Comparison of ENCODE assay signal across 1 cellular context in the genomic region with DNA sequence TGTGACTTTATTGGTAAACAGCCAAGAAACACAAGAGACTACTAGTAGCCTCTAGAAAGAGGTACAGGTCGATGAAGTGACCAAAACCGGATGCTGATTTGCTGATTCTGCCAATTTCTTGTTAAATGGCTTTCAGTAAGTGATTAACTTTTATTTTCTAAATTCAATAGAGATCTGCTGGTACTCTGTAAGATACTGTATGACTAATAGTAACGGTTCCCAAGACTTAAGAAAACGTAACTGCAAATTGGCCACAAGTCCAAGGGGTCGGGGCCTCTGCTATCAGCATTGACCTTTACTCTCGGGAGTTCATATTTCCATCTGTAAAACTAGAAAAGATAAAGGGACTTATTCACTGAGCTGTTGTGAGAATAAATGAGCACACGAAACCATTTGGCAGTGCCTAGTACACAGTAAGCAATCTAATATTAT.
TF ChIP-seq lines count a peak whose summit lies in the region.

No MANE protein-coding gene starts in this region.

TF ChIP-seq in K562, 482 proteins besides CTCF, POLR2A, EP300 and RAD21 (continued from another document and continues in another):
- TF ChIP-seq, protein P1, sequence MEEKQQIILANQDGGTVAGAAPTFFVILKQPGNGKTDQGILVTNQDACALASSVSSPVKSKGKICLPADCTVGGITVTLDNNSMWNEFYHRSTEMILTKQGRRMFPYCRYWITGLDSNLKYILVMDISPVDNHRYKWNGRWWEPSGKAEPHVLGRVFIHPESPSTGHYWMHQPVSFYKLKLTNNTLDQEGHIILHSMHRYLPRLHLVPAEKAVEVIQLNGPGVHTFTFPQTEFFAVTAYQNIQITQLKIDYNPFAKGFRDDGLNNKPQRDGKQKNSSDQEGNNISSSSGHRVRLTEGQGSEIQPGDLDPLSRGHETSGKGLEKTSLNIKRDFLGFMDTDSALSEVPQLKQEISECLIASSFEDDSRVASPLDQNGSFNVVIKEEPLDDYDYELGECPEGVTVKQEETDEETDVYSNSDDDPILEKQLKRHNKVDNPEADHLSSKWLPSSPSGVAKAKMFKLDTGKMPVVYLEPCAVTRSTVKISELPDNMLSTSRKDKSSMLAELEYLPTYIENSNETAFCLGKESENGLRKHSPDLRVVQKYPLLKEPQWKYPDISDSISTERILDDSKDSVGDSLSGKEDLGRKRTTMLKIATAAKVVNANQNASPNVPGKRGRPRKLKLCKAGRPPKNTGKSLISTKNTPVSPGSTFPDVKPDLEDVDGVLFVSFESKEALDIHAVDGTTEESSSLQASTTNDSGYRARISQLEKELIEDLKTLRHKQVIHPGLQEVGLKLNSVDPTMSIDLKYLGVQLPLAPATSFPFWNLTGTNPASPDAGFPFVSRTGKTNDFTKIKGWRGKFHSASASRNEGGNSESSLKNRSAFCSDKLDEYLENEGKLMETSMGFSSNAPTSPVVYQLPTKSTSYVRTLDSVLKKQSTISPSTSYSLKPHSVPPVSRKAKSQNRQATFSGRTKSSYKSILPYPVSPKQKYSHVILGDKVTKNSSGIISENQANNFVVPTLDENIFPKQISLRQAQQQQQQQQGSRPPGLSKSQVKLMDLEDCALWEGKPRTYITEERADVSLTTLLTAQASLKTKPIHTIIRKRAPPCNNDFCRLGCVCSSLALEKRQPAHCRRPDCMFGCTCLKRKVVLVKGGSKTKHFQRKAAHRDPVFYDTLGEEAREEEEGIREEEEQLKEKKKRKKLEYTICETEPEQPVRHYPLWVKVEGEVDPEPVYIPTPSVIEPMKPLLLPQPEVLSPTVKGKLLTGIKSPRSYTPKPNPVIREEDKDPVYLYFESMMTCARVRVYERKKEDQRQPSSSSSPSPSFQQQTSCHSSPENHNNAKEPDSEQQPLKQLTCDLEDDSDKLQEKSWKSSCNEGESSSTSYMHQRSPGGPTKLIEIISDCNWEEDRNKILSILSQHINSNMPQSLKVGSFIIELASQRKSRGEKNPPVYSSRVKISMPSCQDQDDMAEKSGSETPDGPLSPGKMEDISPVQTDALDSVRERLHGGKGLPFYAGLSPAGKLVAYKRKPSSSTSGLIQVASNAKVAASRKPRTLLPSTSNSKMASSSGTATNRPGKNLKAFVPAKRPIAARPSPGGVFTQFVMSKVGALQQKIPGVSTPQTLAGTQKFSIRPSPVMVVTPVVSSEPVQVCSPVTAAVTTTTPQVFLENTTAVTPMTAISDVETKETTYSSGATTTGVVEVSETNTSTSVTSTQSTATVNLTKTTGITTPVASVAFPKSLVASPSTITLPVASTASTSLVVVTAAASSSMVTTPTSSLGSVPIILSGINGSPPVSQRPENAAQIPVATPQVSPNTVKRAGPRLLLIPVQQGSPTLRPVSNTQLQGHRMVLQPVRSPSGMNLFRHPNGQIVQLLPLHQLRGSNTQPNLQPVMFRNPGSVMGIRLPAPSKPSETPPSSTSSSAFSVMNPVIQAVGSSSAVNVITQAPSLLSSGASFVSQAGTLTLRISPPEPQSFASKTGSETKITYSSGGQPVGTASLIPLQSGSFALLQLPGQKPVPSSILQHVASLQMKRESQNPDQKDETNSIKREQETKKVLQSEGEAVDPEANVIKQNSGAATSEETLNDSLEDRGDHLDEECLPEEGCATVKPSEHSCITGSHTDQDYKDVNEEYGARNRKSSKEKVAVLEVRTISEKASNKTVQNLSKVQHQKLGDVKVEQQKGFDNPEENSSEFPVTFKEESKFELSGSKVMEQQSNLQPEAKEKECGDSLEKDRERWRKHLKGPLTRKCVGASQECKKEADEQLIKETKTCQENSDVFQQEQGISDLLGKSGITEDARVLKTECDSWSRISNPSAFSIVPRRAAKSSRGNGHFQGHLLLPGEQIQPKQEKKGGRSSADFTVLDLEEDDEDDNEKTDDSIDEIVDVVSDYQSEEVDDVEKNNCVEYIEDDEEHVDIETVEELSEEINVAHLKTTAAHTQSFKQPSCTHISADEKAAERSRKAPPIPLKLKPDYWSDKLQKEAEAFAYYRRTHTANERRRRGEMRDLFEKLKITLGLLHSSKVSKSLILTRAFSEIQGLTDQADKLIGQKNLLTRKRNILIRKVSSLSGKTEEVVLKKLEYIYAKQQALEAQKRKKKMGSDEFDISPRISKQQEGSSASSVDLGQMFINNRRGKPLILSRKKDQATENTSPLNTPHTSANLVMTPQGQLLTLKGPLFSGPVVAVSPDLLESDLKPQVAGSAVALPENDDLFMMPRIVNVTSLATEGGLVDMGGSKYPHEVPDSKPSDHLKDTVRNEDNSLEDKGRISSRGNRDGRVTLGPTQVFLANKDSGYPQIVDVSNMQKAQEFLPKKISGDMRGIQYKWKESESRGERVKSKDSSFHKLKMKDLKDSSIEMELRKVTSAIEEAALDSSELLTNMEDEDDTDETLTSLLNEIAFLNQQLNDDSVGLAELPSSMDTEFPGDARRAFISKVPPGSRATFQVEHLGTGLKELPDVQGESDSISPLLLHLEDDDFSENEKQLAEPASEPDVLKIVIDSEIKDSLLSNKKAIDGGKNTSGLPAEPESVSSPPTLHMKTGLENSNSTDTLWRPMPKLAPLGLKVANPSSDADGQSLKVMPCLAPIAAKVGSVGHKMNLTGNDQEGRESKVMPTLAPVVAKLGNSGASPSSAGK (IDR thresholded peaks at IDR 0.05) = no peak
- TF ChIP-seq MED1 (CRISPR knock-in tag; IDR thresholded peaks at IDR 0.05; ENCODE audit: borderline replicate concordance) (no peak), ZNF699 (CRISPR knock-in tag; IDR thresholded peaks at IDR 0.05; ENCODE audit: insufficient replicate concordance) (no peak), ZNF57 (CRISPR knock-in tag; IDR thresholded peaks at IDR 0.05) (no peak), SIN3A (IDR thresholded peaks at IDR 0.05; ENCODE audit: borderline replicate concordance in 2 of 2, control insufficient read depth in 1 of 2, low read depth in 2 of 2, low read length in 2 of 2) (no peak), BCOR (IDR thresholded peaks at IDR 0.05) (no peak), SNIP1 (IDR thresholded peaks at IDR 0.05; ENCODE audit: low read depth) (no peak), CSDE1 (IDR thresholded peaks at IDR 0.05) (no peak), PTBP1 (IDR thresholded peaks at IDR 0.05; ENCODE audit: low read depth, low read length) (no peak), IRF9 (tag; IDR thresholded peaks at IDR 0.05) (0 out of 2 replicates have a peak, but pooled peaks have one; percentile 30), EZH2 (IDR thresholded peaks at IDR 0.05; ENCODE audit: borderline replicate concordance, low read depth, low read length) (no peak), ZNF175 (CRISPR knock-in tag; IDR thresholded peaks at IDR 0.05; ENCODE audit: low read depth) (no peak), NR2C2 (CRISPR knock-in tag; IDR thresholded peaks at IDR 0.05) (no peak), NR2C2 (tag; IDR thresholded peaks at IDR 0.05) (peak; percentile 87), NR3C1 (CRISPR knock-in tag; IDR thresholded peaks at IDR 0.05) (no peak), ILF3 (IDR thresholded peaks at IDR 0.05; ENCODE audit: borderline replicate concordance) (no peak), BRD9 (IDR thresholded peaks at IDR 0.05; ENCODE audit: low read depth, partially characterized antibody) (no peak), ZNF318 (IDR thresholded peaks at IDR 0.05; ENCODE audit: borderline replicate concordance in 1 of 2, low read depth in 1 of 2) (no peak), HDAC8 (tag; IDR thresholded peaks at IDR 0.05) (no peak), ZNF316 (IDR thresholded peaks at IDR 0.05) (peak; percentile 93), PML (IDR thresholded peaks at IDR 0.05; ENCODE audit: low read length) (no peak), FUS (optimal IDR thresholded peaks at IDR 0.05; ENCODE audit: low read depth, low read length) (no peak), ZNF395 (CRISPR knock-in tag; IDR thresholded peaks at IDR 0.05) (peak; percentile 59; the same call in 1 of the 2 replicates), ZZZ3 (IDR thresholded peaks at IDR 0.05) (no peak), ADNP (tag; IDR thresholded peaks at IDR 0.05) (no peak), KDM5B (IDR thresholded peaks at IDR 0.05; ENCODE audit: insufficient replicate concordance, low read depth, low read length) (no peak)
- TF ChIP-seq, protein P2, sequence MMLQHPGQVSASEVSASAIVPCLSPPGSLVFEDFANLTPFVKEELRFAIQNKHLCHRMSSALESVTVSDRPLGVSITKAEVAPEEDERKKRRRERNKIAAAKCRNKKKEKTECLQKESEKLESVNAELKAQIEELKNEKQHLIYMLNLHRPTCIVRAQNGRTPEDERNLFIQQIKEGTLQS (IDR thresholded peaks at IDR 0.05) = peak; percentile 55
- TF ChIP-seq, protein P2 (CRISPR knock-in tag; conservative IDR thresholded peaks at IDR 0.05) = no peak
- TF ChIP-seq, protein P3, sequence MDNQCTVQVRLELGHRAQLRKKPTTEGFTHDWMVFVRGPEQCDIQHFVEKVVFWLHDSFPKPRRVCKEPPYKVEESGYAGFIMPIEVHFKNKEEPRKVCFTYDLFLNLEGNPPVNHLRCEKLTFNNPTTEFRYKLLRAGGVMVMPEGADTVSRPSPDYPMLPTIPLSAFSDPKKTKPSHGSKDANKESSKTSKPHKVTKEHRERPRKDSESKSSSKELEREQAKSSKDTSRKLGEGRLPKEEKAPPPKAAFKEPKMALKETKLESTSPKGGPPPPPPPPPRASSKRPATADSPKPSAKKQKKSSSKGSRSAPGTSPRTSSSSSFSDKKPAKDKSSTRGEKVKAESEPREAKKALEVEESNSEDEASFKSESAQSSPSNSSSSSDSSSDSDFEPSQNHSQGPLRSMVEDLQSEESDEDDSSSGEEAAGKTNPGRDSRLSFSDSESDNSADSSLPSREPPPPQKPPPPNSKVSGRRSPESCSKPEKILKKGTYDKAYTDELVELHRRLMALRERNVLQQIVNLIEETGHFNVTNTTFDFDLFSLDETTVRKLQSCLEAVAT (IDR thresholded peaks at IDR 0.05) = no peak
